ENCODE assay signal across 20 cellular contexts in genomic region chr6:170404036-170404435, GRCh38.
DNase-seq lines count a peak whose midpoint lies in the region; ATAC-seq, FAIRE-seq and TF ChIP-seq lines count a peak whose summit lies in the region.
"Had no signal": no experiment of that assay in that cellular context is flagged by ENCODE, and none has a peak within 500 bp of the region (broad histone marks: within the 10 kb centered on the region; RNA-seq: fewer than 3 reads in every experiment).

No MANE protein-coding gene starts in this region.

- H3K27me3 ChIP-seq in HUES64 (ENCODE audit: insufficient read depth, low read length) (no peaks in the 10 kb centered on the region), iPS-18a (ENCODE audit: control insufficient read depth, insufficient read depth, low read length) (no peaks in the 10 kb centered on the region)
- H3K27me3 ChIP-seq: BLaER1 had no signal

- no peak for FAIRE-seq in GM12892 (lab: Jason Lieb, UNC)

- H3K4me3 ChIP-seq in HUES64 (ENCODE audit: low read length) (no peak overlapping the region), iPS-18a (ENCODE audit: low read length) (peak overlapping the region; percentile 31)
- H3K4me3 ChIP-seq: BLaER1, thoracic aorta had no signal

- TF ChIP-seq POLR2A in GM12892 (IDR thresholded peaks at IDR 0.05; ENCODE audit: low read depth, low read length): no peak

- no peak overlapping the region for H3K27ac ChIP-seq in HUES64 (ENCODE audit: low read depth, low read length)
- no peak overlapping the region for H3K27ac ChIP-seq in iPS-18a (ENCODE audit: low read length)
- H3K27ac ChIP-seq: BLaER1, thoracic aorta had no signal

- H3K4me1 ChIP-seq in HUES64 (ENCODE audit: insufficient read depth, low read length): peaks cover 26% of the 10 kb centered on the region
- H3K4me1 ChIP-seq in iPS-18a (ENCODE audit: control insufficient read depth, low read depth, low read length): peaks cover 23% of the 10 kb centered on the region
- H3K4me1 ChIP-seq: BLaER1 had no signal

- H3K9ac ChIP-seq in HUES64 (ENCODE audit: low read depth, low read length): peak overlapping the region; percentile 2; the same call in 1 of the 2 replicates
- no peak overlapping the region for H3K9ac ChIP-seq in iPS-18a (ENCODE audit: low read length)
- H3K9ac ChIP-seq: BLaER1 had no signal

- ATAC-seq in GM19397 (IDR thresholded peaks at IDR 0.05; ENCODE audit: unreplicated experiment) (no peak), GM18909 (IDR thresholded peaks at IDR 0.05; ENCODE audit: poor library complexity, unreplicated experiment) (no peak)
- ATAC-seq: left colon had no signal

- H3K36me3 ChIP-seq in HUES64 (ENCODE audit: insufficient read depth, low read length) (peaks cover 18% of the 10 kb centered on the region), iPS-18a (ENCODE audit: control insufficient read depth, low read depth, low read length) (peaks cover 8% of the 10 kb centered on the region)

- H3K9me3 ChIP-seq in HUES64 (ENCODE audit: insufficient read depth, low read depth, low read length) (no peaks in the 10 kb centered on the region), iPS-18a (ENCODE audit: control insufficient read depth, low read depth, low read length) (no peaks in the 10 kb centered on the region)
- H3K9me3 ChIP-seq: BLaER1, thoracic aorta had no signal

- peak; percentile 92 for DNase-seq in cerebellar cortex (ENCODE audit: low spot score)
- DNase-seq in putamen (ENCODE audit: low spot score): peak; percentile 56
- DNase-seq in GM12892 (ENCODE audit: insufficient read length): no peak
- DNase-seq in amniotic stem cell (lab: John Stamatoyannopoulos, UW): no peak
- DNase-seq: activated CD4-positive, alpha-beta T cell treated with anti-CD3 and anti-CD28 coated beads, Interleukin-2, amount 10 ng/mL, durations not matched to agents 24 days and 14 days; activated naive CD4-positive, alpha-beta T cell treated with anti-CD3 and anti-CD28 coated beads, Interleukin-2, amount 10 ng/mL, durations not matched to agents 7 days and 5 days; central memory CD4-positive, alpha-beta T cell; left colon; naive B cell; NCI-H1436 treated with DMSO at 0.1 percent for 48 hours; NCI-H446 treated with DMSO at 0.1 percent for 48 hours; SHP77; stimulated activated CD4-positive, alpha-beta T cell treated with anti-CD3 and anti-CD28 coated beads, Interleukin-1b, Interleukin-23, amount 100 ng/mL, for 48 hours; T-helper 9 cell had no signal

- 59% methylated on average over 9 of the region's 9 CpGs for WGBS in HUES64

Comparison
In these comparisons a context has a peak if more than half of its experiments do, and no peak if none do; other contexts are left out.
1. DNase-seq: peak in cerebellar cortex (single experiment) and putamen (single experiment); none in GM12892 (single experiment) and amniotic stem cell (single experiment).